Comparison of ENCODE assay signal across 8 cellular contexts in the genomic region with DNA sequence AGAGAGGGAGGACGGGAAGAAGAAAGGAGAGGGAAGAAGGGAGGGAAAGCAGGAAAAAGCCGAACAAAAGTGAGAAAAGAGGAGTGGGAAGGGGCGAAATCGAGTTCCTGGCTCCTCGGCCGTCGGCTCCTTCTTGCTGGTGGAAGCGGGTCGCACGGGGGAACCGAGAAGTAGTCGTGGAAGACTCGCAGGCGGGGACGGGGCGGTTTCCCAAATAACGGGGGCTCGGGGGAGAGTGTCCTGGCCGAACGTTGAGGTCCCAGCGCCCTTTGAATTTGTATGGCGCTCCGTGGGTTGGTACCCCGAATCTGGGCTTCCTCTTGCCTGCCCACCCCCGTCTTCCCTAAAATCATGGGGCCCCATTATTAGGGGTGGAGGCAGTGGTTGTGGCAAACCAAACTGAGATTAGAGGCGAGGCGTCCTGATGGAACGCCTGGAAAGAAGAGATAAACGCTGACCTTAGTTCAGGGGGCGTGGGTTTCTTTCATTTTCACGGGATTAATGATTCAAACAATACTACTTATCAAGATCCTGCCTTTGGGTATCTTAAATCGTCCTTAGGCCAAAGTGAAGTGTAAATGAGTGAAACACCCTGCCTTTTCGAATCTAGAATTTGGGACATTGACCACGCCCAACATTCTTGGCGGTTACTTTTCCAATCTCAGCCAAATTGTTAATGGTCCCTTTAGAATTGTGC. TPM values are rescaled to one million over a fixed set of nuclear protein-coding genes. Genes with fewer than 3 reads are reported as not detected.
DNase-seq lines count a peak whose midpoint lies in the region; ATAC-seq, FAIRE-seq and TF ChIP-seq lines count a peak whose summit lies in the region.

No MANE protein-coding gene starts in this region.

- CTCF ChIA-PET in H1 (lab: Charles Lee; ENCODE audit: partially characterized antibody), result interaction anchor here (0.8 to 2.0 kb wide), 2 partner anchors 9 to 98 kb away, joined by 3 to 7 read pairs; no protein-coding TSS in a partner anchor

- H2BK20ac ChIP-seq in H1 (ENCODE audit: low read length), result no peak overlapping the region

- H4K91ac ChIP-seq in H1 (replicated peaks; ENCODE audit: insufficient read length, low read length), result peak overlapping the region; percentile 49

- H3K4me3 ChIP-seq in SU-DHL-6 (ENCODE audit: insufficient read depth, low read length, poor library complexity, severe bottlenecking) (peak overlapping the region; percentile 79), H1 (ENCODE audit: extremely low read depth in 1 of 4, insufficient read depth in 2 of 4, low read depth in 3 of 4, low read length in 4 of 4) (peak overlapping the region; percentile 72 to 90 (median 84)), mucosa of stomach (ENCODE audit: low read length) (peak overlapping the region; percentile 64), aorta (ENCODE audit: low read length in 2 of 2) (peak overlapping the region; percentile 91 to 93)

- no peak overlapping the region for H2AK5ac ChIP-seq in H1 (ENCODE audit: low read depth, low read length)

- H3K27me3 ChIP-seq in SU-DHL-6 (ENCODE audit: low read length) (no peaks in the 10 kb centered on the region), H1 (replicated peaks in 1 of 4; ENCODE audit: control insufficient read depth in 3 of 4, extremely low read depth in 1 of 4, insufficient read depth in 3 of 4, low read length in 3 of 4) (no peaks in the 10 kb centered on the region), mucosa of stomach (ENCODE audit: control insufficient read depth, insufficient read depth, low read length) (no peaks in the 10 kb centered on the region), aorta (ENCODE audit: control insufficient read depth in 1 of 2, insufficient read depth in 2 of 2, low read length in 1 of 2) (no peaks in the 10 kb centered on the region)

- H3K9ac ChIP-seq in SU-DHL-6 (ENCODE audit: low read length) (peak overlapping the region; percentile 99), H1 (replicated peaks in 1 of 4; ENCODE audit: extremely low read depth in 1 of 4, low read depth in 3 of 4, low read length in 3 of 4) (peak overlapping the region; percentile 52 to 80 (median 70); a peak in 6 of 7 replicates), mucosa of stomach (ENCODE audit: low read length) (peak overlapping the region; percentile 76)

- H4K20me1 ChIP-seq in SU-DHL-6 (ENCODE audit: low read depth, low read length) (0 out of 2 replicates have a peak, but pooled peaks cover 7% of the 10 kb centered on the region), H1 (replicated peaks in 1 of 2; ENCODE audit: control insufficient read depth in 1 of 2, insufficient read depth in 2 of 2, low read length in 2 of 2) (peaks cover 2 to 8% of the 10 kb centered on the region in 2 experiments)

- no peaks in the 10 kb centered on the region for H3K9me2 ChIP-seq in SU-DHL-6 (replicated peaks; ENCODE audit: insufficient read depth, low read length)

- H3K56ac ChIP-seq in H1 (replicated peaks; ENCODE audit: insufficient read length, low read depth, low read length), result peak overlapping the region; percentile 63

- 0 out of 2 replicates have a peak overlapping the region, but pooled peaks have one; percentile 23 for H2BK12ac ChIP-seq in H1 (ENCODE audit: low read depth, low read length)

- no peaks in the 10 kb centered on the region for H3K23me2 ChIP-seq in H1 (ENCODE audit: low read depth, low read length)

- POLR2A ChIA-PET in H1 (lab: Charles Lee; ENCODE audit: partially characterized antibody), result interaction anchor here (1.9 kb wide), 1 partner anchor 110 kb away, joined by 4 read pairs; no protein-coding TSS in a partner anchor

- H3K9me3 ChIP-seq in SU-DHL-6 (ENCODE audit: insufficient read depth, low read length) (no peaks in the 10 kb centered on the region), H1 (ENCODE audit: insufficient read depth in 2 of 2, low read depth in 1 of 2, low read length in 1 of 2) (no peaks in the 10 kb centered on the region), mucosa of stomach (ENCODE audit: control insufficient read depth, low read length) (no peaks in the 10 kb centered on the region), aorta (ENCODE audit: control insufficient read depth, low read length) (no peaks in the 10 kb centered on the region)

- peak overlapping the region; percentile 1; the same call in 1 of the 2 replicates for H3K18ac ChIP-seq in H1 (ENCODE audit: extremely low read depth, low read length)

- peak in 1 of 2 experiments; percentile 3; a peak in 1 of 3 replicates for TF ChIP-seq POLR2A in H1 (IDR thresholded peaks at IDR 0.05; ENCODE audit: control extremely low read depth in 1 of 2, low read depth in 2 of 2, low read length in 2 of 2)

- peak overlapping the region; percentile 98 for H4K8ac ChIP-seq in H1 (ENCODE audit: extremely low read depth, insufficient read depth, low read length)

- peaks cover 39% of the 10 kb centered on the region for H3K79me2 ChIP-seq in SU-DHL-6 (ENCODE audit: insufficient read depth, low read length)
- H3K79me2 ChIP-seq in H1 (ENCODE audit: control insufficient read depth in 1 of 2, insufficient read depth in 2 of 2, low read length in 2 of 2), result peaks cover 19 to 36% of the 10 kb centered on the region in 2 experiments

- FAIRE-seq in H1 (lab: Jason Lieb, UNC), result no peak

- H3K4ac ChIP-seq in H1 (replicated peaks; ENCODE audit: insufficient read length, low read depth, low read length), result no peak overlapping the region

- 0 out of 2 replicates have a peak, but pooled peaks cover 2% of the 10 kb centered on the region for H3K79me1 ChIP-seq in H1 (ENCODE audit: low read depth, low read length)

- WGBS in H1 (ENCODE audit: extremely low coverage in 1 of 2, insufficient coverage in 1 of 2, insufficient read length in 1 of 2, insufficient replicate concordance in 2 of 2, low coverage in 1 of 2, low lambda C conversion rate in 2 of 2, missing lambda C conversion rate in 1 of 2), 2 experiments, result 5% methylated on average over 20 of the region's 35 CpGs; no CpG with 5 or more reads in 1 of the 2 experiments
- 1 to 2% methylated on average over 35 of the region's 35 CpGs for WGBS in aorta, 2 donors

- peak; percentile 27 for DNase-seq in activated CD4-positive, alpha-beta T cell treated with anti-CD3 and anti-CD28 coated beads for 48 hours
- no peak for DNase-seq in activated CD4-positive, alpha-beta T cell treated with anti-CD3 and anti-CD28 coated beads, Interleukin-2, amount 50 U/mL, for 4 hours
- DNase-seq in H1 (ENCODE audit: low read depth in 1 of 2, low spot score in 2 of 2) (peak in 1 of 2 experiments; percentile 77), aorta (no peak), RKO (ENCODE audit: low spot score) (no peak), mesenteric fat pad (ENCODE audit: low spot score) (no peak)

- H3K36me3 ChIP-seq in SU-DHL-6 (ENCODE audit: low read length), result no peaks in the 10 kb centered on the region
- H3K36me3 ChIP-seq in H1 (ENCODE audit: control insufficient read depth in 2 of 4, insufficient read depth in 4 of 4, low read length in 3 of 4), result no peaks in the 10 kb centered on the region
- no peaks in the 10 kb centered on the region for H3K36me3 ChIP-seq in mucosa of stomach (ENCODE audit: control insufficient read depth, insufficient read depth, low read length)
- no peaks in the 10 kb centered on the region for H3K36me3 ChIP-seq in aorta (ENCODE audit: control insufficient read depth in 1 of 2, insufficient read depth in 2 of 2, low read length in 1 of 2)

- H3K23ac ChIP-seq in H1 (ENCODE audit: insufficient read length), result no peak overlapping the region

- no peak for TF ChIP-seq EP300 in H1 (IDR thresholded peaks at IDR 0.05; ENCODE audit: borderline replicate concordance in 1 of 2, low read depth in 2 of 2, low read length in 2 of 2)

- peak; percentile 52 for ATAC-seq in aorta (ENCODE audit: low FRiP score)

- H2AFZ ChIP-seq in SU-DHL-6 (ENCODE audit: low read depth, low read length, severe bottlenecking) (peak overlapping the region; percentile 77), H1 (ENCODE audit: low read length) (peak overlapping the region; percentile 96; the same call in 1 of the 2 replicates)

- intact Hi-C loops in aorta (cut with DNase I), result loop anchor here (5.0 to 10.0 kb wide), 3 partner anchors 97 to 280 kb away; partner anchors contain the start of genes FBXW11 (in 1 of the 2) and STK10 (in 1 of the 2)

- H3K27ac ChIP-seq in SU-DHL-6 (ENCODE audit: low read depth, low read length) (no peak overlapping the region), H1 (ENCODE audit: low read depth, low read length) (peak overlapping the region; percentile 75; the same call in 1 of the 2 replicates), aorta (ENCODE audit: low read depth in 1 of 2, low read length in 2 of 2) (peak overlapping the region in 1 of 2 donors; percentile 31)

- peaks cover 16% of the 10 kb centered on the region; the same call in 1 of the 2 replicates for H3F3A ChIP-seq in SU-DHL-6 (ENCODE audit: insufficient read depth)

- H3K4me2 ChIP-seq in SU-DHL-6 (ENCODE audit: low read depth, low read length, poor library complexity, severe bottlenecking) (peak overlapping the region; percentile 78), H1 (ENCODE audit: insufficient read depth in 1 of 2, low read depth in 2 of 2, low read length in 2 of 2) (peak overlapping the region; percentile 59 to 87)

- no peak overlapping the region for H2BK15ac ChIP-seq in H1 (ENCODE audit: low read length)

- TF ChIP-seq CTCF in SU-DHL-6 (IDR thresholded peaks at IDR 0.05; ENCODE audit: insufficient read depth, low read length, poor library complexity, severe bottlenecking), result no peak
- TF ChIP-seq CTCF in H1 (IDR thresholded peaks at IDR 0.05; ENCODE audit: control extremely low read depth in 1 of 3, insufficient read depth in 1 of 3, low read depth in 1 of 3, low read length in 3 of 3), result no peak

- H2BK120ac ChIP-seq in H1 (replicated peaks; ENCODE audit: low read depth, low read length), result no peak overlapping the region

- peaks cover 0 to 7% (median 0%) of the 10 kb centered on the region in 4 experiments; a peak in 3 of 7 replicates for H3K4me1 ChIP-seq in H1 (replicated peaks in 1 of 4; ENCODE audit: control insufficient read depth in 3 of 4, insufficient read depth in 4 of 4, low read length in 3 of 4)
- H3K4me1 ChIP-seq in mucosa of stomach (ENCODE audit: control insufficient read depth, insufficient read depth, low read length), result peaks cover 9% of the 10 kb centered on the region
- no peaks in the 10 kb centered on the region for H3K4me1 ChIP-seq in aorta (ENCODE audit: control insufficient read depth in 1 of 2, insufficient read depth in 2 of 2, low read length in 2 of 2)

- H3K14ac ChIP-seq in H1 (ENCODE audit: insufficient read length), result no peak overlapping the region

- H4K5ac ChIP-seq in H1 (ENCODE audit: insufficient read length, low read depth, low read length), result peak overlapping the region; percentile 65

- no peak for TF ChIP-seq RAD21 in H1 (IDR thresholded peaks at IDR 0.05 in 1 of 2, conservative IDR thresholded peaks at IDR 0.05 in 1 of 2; ENCODE audit: low read depth in 2 of 2, low read length in 2 of 2)

- H2BK5ac ChIP-seq in H1 (ENCODE audit: low read depth, low read length), result peak overlapping the region; percentile 90; the same call in 1 of the 2 replicates

RNA-seq across cellular contexts. Expression of gene UBTD2, which starts 0.9 kb away (rescaled TPM):
- 38.4 and 39.2 TPM in 2 replicates for total RNA-seq in H1 (2021; fragmentation: NEBNext Ultra II Directional; extraction: Animal tissue kit (Norgen Biotek cat#: 25700))
- 9.4 and 14.5 TPM in 2 replicates for polyA plus RNA-seq in H1 (2011; rRNA removed)
- 15.5 TPM for polyA plus RNA-seq in H1 (2011; cell fraction: cytosol; rRNA removed)
- polyA plus RNA-seq in H1 (2011; cell fraction: nucleus; rRNA removed), result 8.5 TPM
- polyA plus RNA-seq in H1 (2012, experiment 1 of 2), result 17.5 to 24.4 TPM (median 20.2 TPM) in 4 replicates
- 4.4 TPM for polyA plus RNA-seq in H1 (2012, experiment 2 of 2)
- 20.3 TPM for polyA plus RNA-seq in H1 (2013, experiment 1 of 2)
- 21.0 TPM for polyA plus RNA-seq in H1 (2013, experiment 2 of 2)
- 21.4 and 27.8 TPM in 2 replicates for polyA minus RNA-seq in H1 (2011; rRNA and poly(A)+ RNA removed)
- polyA minus RNA-seq in H1 (2011; cell fraction: cytosol; rRNA and poly(A)+ RNA removed), result 17.1 TPM
- polyA minus RNA-seq in H1 (2011; cell fraction: nucleus; rRNA and poly(A)+ RNA removed), result 19.4 TPM
- 10 to 100 TPM; 17.0 to 21.1 TPM for total RNA-seq in aorta
- polyA plus RNA-seq in aorta, result 10 to 100 TPM in 1 of 2 donors, 1 to 10 TPM in 1; 8.8 to 16.3 TPM
- 13.0 TPM for total RNA-seq in mesenteric fat pad
